8 cellular contexts compared by ENCODE assay signal in the genomic region with DNA sequence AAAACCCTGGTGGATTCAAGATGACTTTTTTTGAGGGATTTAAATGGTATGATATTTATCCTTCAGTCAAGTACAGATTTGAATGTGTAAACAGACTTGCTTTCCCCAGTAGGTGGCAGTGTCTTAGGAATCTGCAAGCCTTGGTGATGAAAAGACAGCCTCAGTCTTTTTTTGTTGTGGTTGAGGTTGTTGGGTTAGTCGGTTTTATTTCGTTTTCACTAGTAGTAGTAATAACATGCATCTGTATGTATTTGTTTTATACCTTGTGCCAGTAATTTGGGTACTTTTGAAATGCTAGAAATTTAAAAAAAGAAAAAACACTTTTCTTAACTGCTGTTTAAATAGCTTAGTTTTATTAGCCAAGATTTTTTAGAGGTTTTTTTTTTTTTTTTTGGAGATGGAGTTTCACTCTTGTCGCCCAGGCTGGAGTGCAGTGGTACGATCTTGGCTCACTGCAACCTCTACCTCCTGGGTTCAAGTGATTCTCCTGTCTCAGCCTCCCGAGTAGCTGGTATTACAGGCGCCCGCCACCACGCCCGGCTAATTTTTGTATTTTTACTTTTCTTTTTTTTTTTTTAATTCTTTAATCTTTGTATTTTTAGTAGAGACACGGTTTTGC. TPM values are rescaled to one million over a fixed set of nuclear protein-coding genes. Genes with fewer than 3 reads are reported as not detected.
A peak's percentile ranks its signal among the peaks of the same experiment; 100 is the strongest.
DNase-seq lines count a peak whose midpoint lies in the region; ATAC-seq and TF ChIP-seq lines count a peak whose summit lies in the region.

No MANE protein-coding gene starts in this region.

- peaks cover 56% of the 10 kb centered on the region for H3K36me3 Mint-ChIP-seq in nephron (ENCODE audit: low read depth)

- H3K27me3 Mint-ChIP-seq in nephron (ENCODE audit: low read depth): no peaks in the 10 kb centered on the region

- no peak overlapping the region for H3K27ac ChIP-seq in ovary

- H3K9me3 Mint-ChIP-seq in nephron: peaks cover 8% of the 10 kb centered on the region

- 73 to 76% (median 74%) methylated on average over 10 of the region's 10 CpGs for WGBS in ovary, 3 donors

- H3K27ac Mint-ChIP-seq in nephron: no peak overlapping the region

- H3K4me3 Mint-ChIP-seq in nephron: no peak overlapping the region

- no peak for TF ChIP-seq POLR2A in ovary (IDR thresholded peaks at IDR 0.05)

- peak; percentile 90 for ATAC-seq in GM19035 (IDR thresholded peaks at IDR 0.05; ENCODE audit: unreplicated experiment)
- peak; percentile 81 for ATAC-seq in HG03196 (IDR thresholded peaks at IDR 0.05; ENCODE audit: unreplicated experiment)

- DNase-seq in COR-L47 (lab: John Stamatoyannopoulos, UW) (peak; percentile 65), NCI-H510A (lab: John Stamatoyannopoulos, UW) (peak; percentile 0), epithelial cell of proximal tubule (ENCODE audit: low read depth) (peak; percentile 27), ovary (no peak)
- DNase-seq in activated CD4-positive, alpha-beta T cell treated with anti-CD3 and anti-CD28 coated beads, Interleukin-2, amount 50 U/mL, for 1 hour: peak; percentile 22

- H3K9me3 ChIP-seq in ovary: no peaks in the 10 kb centered on the region

- no peaks in the 10 kb centered on the region for H3K36me3 ChIP-seq in ovary

- H3K27me3 ChIP-seq in ovary: no peaks in the 10 kb centered on the region

- TF ChIP-seq CTCF in epithelial cell of proximal tubule (conservative IDR thresholded peaks at IDR 0.05; ENCODE audit: low read depth, low read length) (peak; percentile 88), nephron (IDR thresholded peaks at IDR 0.05; ENCODE audit: unreplicated experiment in 3 of 3) (peak; percentile 56 to 74 (median 72)), ovary (IDR thresholded peaks at IDR 0.05) (peak in 1 of 3 donors; percentile 31)

- H3K4me3 ChIP-seq in epithelial cell of proximal tubule (ENCODE audit: low read depth, low read length) (no peak overlapping the region), ovary (no peak overlapping the region)

- no peaks in the 10 kb centered on the region for H3K4me1 ChIP-seq in ovary (ENCODE audit: insufficient read depth)

- peaks cover 11% of the 10 kb centered on the region for H3K4me1 Mint-ChIP-seq in nephron

- no peak for TF ChIP-seq EP300 in ovary (IDR thresholded peaks at IDR 0.05)

- intact Hi-C loops in ovary (cut with DNase I): loop anchor here in 1 of 4 donors (10.0 kb wide), 1 partner anchor 191 kb away; no protein-coding TSS in a partner anchor

RNA-seq across cellular contexts. Expression of a gene that starts 39.2 kb away (rescaled TPM):
- total RNA-seq in epithelial cell of proximal tubule (27.0 and 68.5 TPM in 2 replicates), ovary (10 to 100 TPM; 30.7 to 43.2 (median 34.1) TPM)
- 10 to 100 TPM; 32.4 to 45.3 TPM for polyA plus RNA-seq in ovary

RNA-seq across cellular contexts. Expression of a gene that starts 40.3 kb away (rescaled TPM):
- total RNA-seq in epithelial cell of proximal tubule (1.7 and 8.4 TPM in 2 replicates), ovary (10 to 100 TPM in 1 of 7 donors, 1 to 10 TPM in 4, under 1 TPM in 2; 0.40 to 15.4 (median 1.9) TPM)
- 1 to 10 TPM in 1 of 2 donors, under 1 TPM in 1; 0.67 to 3.5 TPM for polyA plus RNA-seq in ovary

Comparison
In these comparisons a context has a peak if more than half of its experiments do, and no peak if none do; other contexts are left out.
1. DNase-seq: peak in COR-L47 (single experiment), NCI-H510A (single experiment), activated CD4-positive, alpha-beta T cell treated with anti-CD3 and anti-CD28 coated beads, Interleukin-2, amount 50 U/mL, for 1 hour (single experiment) and epithelial cell of proximal tubule (single experiment); none in ovary (0 of 5).